ENCODE assay signal across 1 cellular context in the genomic region with DNA sequence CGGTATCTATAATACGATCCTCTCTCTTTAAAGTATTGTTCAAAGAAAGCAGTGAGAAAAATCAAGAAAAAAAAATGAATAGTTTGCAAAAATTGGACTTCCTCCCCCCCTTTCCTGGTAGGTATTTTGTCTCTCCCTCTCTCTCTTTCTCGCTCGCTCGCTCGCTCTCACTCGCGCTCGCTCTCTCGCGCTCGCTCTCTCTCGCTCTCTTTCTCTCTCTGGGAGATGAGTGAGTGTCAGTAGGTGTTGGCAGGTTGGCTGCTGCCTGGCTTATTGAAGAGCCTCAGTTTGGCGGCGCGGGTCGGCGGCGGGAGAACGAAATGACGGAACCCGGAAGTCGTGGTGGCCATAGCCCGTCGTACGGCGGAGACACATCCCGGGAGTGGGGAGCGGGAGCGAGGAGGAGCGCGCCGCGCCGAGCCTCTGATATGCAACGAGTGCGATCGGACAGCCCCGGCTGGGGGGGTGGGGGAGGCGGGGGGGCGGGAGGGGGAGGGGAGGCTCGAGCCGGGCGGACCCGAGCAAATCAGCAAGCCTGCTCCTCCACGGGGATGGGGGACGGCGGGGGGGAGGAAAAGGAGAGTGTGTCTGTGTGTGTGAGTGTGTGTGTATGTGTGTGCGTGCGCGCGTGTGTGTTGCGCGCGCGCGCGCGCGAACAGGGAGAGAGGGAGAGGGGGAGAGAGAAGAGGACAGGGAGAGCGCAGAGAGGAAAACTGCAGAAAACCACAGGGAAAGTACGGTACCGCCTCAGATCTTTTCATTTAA.
TF ChIP-seq lines count a peak whose summit lies in the region.

A gene (minus strand): TSS at position 441 of the 765 bp plus-strand sequence. CDS start 1,083 bp downstream, outside the sequence.

TF ChIP-seq in HepG2, 621 proteins besides CTCF, POLR2A, EP300 and RAD21 (continued from another document and continues in another):
- TF ChIP-seq, protein P1, sequence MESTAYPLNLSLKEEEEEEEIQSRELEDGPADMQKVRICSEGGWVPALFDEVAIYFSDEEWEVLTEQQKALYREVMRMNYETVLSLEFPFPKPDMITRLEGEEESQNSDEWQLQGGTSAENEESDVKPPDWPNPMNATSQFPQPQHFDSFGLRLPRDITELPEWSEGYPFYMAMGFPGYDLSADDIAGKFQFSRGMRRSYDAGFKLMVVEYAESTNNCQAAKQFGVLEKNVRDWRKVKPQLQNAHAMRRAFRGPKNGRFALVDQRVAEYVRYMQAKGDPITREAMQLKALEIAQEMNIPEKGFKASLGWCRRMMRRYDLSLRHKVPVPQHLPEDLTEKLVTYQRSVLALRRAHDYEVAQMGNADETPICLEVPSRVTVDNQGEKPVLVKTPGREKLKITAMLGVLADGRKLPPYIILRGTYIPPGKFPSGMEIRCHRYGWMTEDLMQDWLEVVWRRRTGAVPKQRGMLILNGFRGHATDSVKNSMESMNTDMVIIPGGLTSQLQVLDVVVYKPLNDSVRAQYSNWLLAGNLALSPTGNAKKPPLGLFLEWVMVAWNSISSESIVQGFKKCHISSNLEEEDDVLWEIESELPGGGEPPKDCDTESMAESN (CRISPR knock-in tag; conservative IDR thresholded peaks at IDR 0.05): 0 out of 2 replicates have a peak, but pooled peaks have one; percentile 33
- TF ChIP-seq, protein P2, sequence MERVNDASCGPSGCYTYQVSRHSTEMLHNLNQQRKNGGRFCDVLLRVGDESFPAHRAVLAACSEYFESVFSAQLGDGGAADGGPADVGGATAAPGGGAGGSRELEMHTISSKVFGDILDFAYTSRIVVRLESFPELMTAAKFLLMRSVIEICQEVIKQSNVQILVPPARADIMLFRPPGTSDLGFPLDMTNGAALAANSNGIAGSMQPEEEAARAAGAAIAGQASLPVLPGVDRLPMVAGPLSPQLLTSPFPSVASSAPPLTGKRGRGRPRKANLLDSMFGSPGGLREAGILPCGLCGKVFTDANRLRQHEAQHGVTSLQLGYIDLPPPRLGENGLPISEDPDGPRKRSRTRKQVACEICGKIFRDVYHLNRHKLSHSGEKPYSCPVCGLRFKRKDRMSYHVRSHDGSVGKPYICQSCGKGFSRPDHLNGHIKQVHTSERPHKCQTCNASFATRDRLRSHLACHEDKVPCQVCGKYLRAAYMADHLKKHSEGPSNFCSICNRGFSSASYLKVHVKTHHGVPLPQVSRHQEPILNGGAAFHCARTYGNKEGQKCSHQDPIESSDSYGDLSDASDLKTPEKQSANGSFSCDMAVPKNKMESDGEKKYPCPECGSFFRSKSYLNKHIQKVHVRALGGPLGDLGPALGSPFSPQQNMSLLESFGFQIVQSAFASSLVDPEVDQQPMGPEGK (CRISPR knock-in tag; IDR thresholded peaks at IDR 0.05): peak; percentile 87; the same call in 1 of the 2 replicates
- no peak for TF ChIP-seq ZNF235 (CRISPR knock-in tag; IDR thresholded peaks at IDR 0.05; ENCODE audit: borderline replicate concordance)
- no peak for TF ChIP-seq ATF7 (IDR thresholded peaks at IDR 0.05)
- no peak for TF ChIP-seq ATF7 (CRISPR knock-in tag; IDR thresholded peaks at IDR 0.05)
- TF ChIP-seq ZNF552 (CRISPR knock-in tag; IDR thresholded peaks at IDR 0.05; ENCODE audit: borderline replicate concordance): no peak
- no peak for TF ChIP-seq ZNF333 (CRISPR knock-in tag; IDR thresholded peaks at IDR 0.05; ENCODE audit: borderline replicate concordance)
- TF ChIP-seq, protein P3, sequence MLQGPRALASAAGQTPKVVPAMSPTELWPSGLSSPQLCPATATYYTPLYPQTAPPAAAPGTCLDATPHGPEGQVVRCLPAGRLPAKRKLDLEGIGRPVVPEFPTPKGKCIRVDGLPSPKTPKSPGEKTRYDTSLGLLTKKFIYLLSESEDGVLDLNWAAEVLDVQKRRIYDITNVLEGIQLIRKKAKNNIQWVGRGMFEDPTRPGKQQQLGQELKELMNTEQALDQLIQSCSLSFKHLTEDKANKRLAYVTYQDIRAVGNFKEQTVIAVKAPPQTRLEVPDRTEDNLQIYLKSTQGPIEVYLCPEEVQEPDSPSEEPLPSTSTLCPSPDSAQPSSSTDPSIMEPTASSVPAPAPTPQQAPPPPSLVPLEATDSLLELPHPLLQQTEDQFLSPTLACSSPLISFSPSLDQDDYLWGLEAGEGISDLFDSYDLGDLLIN (CRISPR knock-in tag; IDR thresholded peaks at IDR 0.05; ENCODE audit: borderline replicate concordance): no peak
- TF ChIP-seq ZNF569 (CRISPR knock-in tag; IDR thresholded peaks at IDR 0.05; ENCODE audit: borderline replicate concordance): no peak
- TF ChIP-seq, protein P4, sequence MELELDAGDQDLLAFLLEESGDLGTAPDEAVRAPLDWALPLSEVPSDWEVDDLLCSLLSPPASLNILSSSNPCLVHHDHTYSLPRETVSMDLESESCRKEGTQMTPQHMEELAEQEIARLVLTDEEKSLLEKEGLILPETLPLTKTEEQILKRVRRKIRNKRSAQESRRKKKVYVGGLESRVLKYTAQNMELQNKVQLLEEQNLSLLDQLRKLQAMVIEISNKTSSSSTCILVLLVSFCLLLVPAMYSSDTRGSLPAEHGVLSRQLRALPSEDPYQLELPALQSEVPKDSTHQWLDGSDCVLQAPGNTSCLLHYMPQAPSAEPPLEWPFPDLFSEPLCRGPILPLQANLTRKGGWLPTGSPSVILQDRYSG (CRISPR knock-in tag; IDR thresholded peaks at IDR 0.05): no peak
- no peak for TF ChIP-seq SMARCE1 (IDR thresholded peaks at IDR 0.05; ENCODE audit: borderline replicate concordance)
- TF ChIP-seq GTF3A (CRISPR knock-in tag; conservative IDR thresholded peaks at IDR 0.05): no peak
- no peak for TF ChIP-seq SP5 (CRISPR knock-in tag; IDR thresholded peaks at IDR 0.05; ENCODE audit: borderline replicate concordance, low read depth)
- no peak for TF ChIP-seq NBN (conservative IDR thresholded peaks at IDR 0.05)
- no peak for TF ChIP-seq NCOA5 (CRISPR knock-in tag; IDR thresholded peaks at IDR 0.05)
- 0 out of 2 replicates have a peak, but pooled peaks have one; percentile 5 for TF ChIP-seq STAG1 (CRISPR knock-in tag; IDR thresholded peaks at IDR 0.05)
- TF ChIP-seq, protein P5, sequence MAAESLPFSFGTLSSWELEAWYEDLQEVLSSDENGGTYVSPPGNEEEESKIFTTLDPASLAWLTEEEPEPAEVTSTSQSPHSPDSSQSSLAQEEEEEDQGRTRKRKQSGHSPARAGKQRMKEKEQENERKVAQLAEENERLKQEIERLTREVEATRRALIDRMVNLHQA (CRISPR knock-in tag; IDR thresholded peaks at IDR 0.05): no peak
- TF ChIP-seq ZKSCAN1 (IDR thresholded peaks at IDR 0.05; ENCODE audit: low read length): no peak
- TF ChIP-seq CREM (IDR thresholded peaks at IDR 0.05): 0 out of 2 replicates have a peak, but pooled peaks have one; percentile 24
- no peak for TF ChIP-seq CREM (CRISPR knock-in tag; IDR thresholded peaks at IDR 0.05)
- TF ChIP-seq PHF21A (CRISPR knock-in tag; IDR thresholded peaks at IDR 0.05): no peak
- TF ChIP-seq POLR2AphosphoS2 (IDR thresholded peaks at IDR 0.05; ENCODE audit: low read depth, low read length): no peak
- TF ChIP-seq, protein P6, sequence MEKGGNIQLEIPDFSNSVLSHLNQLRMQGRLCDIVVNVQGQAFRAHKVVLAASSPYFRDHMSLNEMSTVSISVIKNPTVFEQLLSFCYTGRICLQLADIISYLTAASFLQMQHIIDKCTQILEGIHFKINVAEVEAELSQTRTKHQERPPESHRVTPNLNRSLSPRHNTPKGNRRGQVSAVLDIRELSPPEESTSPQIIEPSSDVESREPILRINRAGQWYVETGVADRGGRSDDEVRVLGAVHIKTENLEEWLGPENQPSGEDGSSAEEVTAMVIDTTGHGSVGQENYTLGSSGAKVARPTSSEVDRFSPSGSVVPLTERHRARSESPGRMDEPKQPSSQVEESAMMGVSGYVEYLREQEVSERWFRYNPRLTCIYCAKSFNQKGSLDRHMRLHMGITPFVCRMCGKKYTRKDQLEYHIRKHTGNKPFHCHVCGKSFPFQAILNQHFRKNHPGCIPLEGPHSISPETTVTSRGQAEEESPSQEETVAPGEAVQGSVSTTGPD (CRISPR knock-in tag; IDR thresholded peaks at IDR 0.05): no peak
- TF ChIP-seq, protein P7, sequence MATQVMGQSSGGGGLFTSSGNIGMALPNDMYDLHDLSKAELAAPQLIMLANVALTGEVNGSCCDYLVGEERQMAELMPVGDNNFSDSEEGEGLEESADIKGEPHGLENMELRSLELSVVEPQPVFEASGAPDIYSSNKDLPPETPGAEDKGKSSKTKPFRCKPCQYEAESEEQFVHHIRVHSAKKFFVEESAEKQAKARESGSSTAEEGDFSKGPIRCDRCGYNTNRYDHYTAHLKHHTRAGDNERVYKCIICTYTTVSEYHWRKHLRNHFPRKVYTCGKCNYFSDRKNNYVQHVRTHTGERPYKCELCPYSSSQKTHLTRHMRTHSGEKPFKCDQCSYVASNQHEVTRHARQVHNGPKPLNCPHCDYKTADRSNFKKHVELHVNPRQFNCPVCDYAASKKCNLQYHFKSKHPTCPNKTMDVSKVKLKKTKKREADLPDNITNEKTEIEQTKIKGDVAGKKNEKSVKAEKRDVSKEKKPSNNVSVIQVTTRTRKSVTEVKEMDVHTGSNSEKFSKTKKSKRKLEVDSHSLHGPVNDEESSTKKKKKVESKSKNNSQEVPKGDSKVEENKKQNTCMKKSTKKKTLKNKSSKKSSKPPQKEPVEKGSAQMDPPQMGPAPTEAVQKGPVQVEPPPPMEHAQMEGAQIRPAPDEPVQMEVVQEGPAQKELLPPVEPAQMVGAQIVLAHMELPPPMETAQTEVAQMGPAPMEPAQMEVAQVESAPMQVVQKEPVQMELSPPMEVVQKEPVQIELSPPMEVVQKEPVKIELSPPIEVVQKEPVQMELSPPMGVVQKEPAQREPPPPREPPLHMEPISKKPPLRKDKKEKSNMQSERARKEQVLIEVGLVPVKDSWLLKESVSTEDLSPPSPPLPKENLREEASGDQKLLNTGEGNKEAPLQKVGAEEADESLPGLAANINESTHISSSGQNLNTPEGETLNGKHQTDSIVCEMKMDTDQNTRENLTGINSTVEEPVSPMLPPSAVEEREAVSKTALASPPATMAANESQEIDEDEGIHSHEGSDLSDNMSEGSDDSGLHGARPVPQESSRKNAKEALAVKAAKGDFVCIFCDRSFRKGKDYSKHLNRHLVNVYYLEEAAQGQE (IDR thresholded peaks at IDR 0.05; ENCODE audit: borderline replicate concordance in 1 of 2, low read depth in 1 of 2, low read length in 2 of 2): no peak; a peak in 1 of 4 replicates
- no peak for TF ChIP-seq SMAD3 (CRISPR knock-in tag; IDR thresholded peaks at IDR 0.05)
- TF ChIP-seq BHLHE40 (IDR thresholded peaks at IDR 0.05; ENCODE audit: low read length): no peak
- TF ChIP-seq, protein P8, sequence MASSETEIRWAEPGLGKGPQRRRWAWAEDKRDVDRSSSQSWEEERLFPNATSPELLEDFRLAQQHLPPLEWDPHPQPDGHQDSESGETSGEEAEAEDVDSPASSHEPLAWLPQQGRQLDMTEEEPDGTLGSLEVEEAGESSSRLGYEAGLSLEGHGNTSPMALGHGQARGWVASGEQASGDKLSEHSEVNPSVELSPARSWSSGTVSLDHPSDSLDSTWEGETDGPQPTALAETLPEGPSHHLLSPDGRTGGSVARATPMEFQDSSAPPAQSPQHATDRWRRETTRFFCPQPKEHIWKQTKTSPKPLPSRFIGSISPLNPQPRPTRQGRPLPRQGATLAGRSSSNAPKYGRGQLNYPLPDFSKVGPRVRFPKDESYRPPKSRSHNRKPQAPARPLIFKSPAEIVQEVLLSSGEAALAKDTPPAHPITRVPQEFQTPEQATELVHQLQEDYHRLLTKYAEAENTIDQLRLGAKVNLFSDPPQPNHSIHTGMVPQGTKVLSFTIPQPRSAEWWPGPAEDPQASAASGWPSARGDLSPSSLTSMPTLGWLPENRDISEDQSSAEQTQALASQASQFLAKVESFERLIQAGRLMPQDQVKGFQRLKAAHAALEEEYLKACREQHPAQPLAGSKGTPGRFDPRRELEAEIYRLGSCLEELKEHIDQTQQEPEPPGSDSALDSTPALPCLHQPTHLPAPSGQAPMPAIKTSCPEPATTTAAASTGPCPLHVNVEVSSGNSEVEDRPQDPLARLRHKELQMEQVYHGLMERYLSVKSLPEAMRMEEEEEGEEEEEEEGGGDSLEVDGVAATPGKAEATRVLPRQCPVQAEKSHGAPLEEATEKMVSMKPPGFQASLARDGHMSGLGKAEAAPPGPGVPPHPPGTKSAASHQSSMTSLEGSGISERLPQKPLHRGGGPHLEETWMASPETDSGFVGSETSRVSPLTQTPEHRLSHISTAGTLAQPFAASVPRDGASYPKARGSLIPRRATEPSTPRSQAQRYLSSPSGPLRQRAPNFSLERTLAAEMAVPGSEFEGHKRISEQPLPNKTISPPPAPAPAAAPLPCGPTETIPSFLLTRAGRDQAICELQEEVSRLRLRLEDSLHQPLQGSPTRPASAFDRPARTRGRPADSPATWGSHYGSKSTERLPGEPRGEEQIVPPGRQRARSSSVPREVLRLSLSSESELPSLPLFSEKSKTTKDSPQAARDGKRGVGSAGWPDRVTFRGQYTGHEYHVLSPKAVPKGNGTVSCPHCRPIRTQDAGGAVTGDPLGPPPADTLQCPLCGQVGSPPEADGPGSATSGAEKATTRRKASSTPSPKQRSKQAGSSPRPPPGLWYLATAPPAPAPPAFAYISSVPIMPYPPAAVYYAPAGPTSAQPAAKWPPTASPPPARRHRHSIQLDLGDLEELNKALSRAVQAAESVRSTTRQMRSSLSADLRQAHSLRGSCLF (CRISPR knock-in tag; IDR thresholded peaks at IDR 0.05; ENCODE audit: borderline replicate concordance): no peak
- TF ChIP-seq SIN3B (IDR thresholded peaks at IDR 0.05; ENCODE audit: low read length): no peak
- TF ChIP-seq, protein P9, sequence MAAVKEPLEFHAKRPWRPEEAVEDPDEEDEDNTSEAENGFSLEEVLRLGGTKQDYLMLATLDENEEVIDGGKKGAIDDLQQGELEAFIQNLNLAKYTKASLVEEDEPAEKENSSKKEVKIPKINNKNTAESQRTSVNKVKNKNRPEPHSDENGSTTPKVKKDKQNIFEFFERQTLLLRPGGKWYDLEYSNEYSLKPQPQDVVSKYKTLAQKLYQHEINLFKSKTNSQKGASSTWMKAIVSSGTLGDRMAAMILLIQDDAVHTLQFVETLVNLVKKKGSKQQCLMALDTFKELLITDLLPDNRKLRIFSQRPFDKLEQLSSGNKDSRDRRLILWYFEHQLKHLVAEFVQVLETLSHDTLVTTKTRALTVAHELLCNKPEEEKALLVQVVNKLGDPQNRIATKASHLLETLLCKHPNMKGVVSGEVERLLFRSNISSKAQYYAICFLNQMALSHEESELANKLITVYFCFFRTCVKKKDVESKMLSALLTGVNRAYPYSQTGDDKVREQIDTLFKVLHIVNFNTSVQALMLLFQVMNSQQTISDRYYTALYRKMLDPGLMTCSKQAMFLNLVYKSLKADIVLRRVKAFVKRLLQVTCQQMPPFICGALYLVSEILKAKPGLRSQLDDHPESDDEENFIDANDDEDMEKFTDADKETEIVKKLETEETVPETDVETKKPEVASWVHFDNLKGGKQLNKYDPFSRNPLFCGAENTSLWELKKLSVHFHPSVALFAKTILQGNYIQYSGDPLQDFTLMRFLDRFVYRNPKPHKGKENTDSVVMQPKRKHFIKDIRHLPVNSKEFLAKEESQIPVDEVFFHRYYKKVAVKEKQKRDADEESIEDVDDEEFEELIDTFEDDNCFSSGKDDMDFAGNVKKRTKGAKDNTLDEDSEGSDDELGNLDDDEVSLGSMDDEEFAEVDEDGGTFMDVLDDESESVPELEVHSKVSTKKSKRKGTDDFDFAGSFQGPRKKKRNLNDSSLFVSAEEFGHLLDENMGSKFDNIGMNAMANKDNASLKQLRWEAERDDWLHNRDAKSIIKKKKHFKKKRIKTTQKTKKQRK (IDR thresholded peaks at IDR 0.05; ENCODE audit: low read length): no peak
- TF ChIP-seq, protein P10, sequence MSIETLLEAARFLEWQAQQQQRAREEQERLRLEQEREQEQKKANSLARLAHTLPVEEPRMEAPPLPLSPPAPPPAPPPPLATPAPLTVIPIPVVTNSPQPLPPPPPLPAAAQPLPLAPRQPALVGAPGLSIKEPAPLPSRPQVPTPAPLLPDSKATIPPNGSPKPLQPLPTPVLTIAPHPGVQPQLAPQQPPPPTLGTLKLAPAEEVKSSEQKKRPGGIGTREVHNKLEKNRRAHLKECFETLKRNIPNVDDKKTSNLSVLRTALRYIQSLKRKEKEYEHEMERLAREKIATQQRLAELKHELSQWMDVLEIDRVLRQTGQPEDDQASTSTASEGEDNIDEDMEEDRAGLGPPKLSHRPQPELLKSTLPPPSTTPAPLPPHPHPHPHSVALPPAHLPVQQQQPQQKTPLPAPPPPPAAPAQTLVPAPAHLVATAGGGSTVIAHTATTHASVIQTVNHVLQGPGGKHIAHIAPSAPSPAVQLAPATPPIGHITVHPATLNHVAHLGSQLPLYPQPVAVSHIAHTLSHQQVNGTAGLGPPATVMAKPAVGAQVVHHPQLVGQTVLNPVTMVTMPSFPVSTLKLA (IDR thresholded peaks at IDR 0.05): no peak
